Comparison of ENCODE assay signal across 29 cellular contexts in genomic region chr7:51148216-51148615, GRCh38.
"Had no signal": no experiment of that assay in that cellular context is flagged by ENCODE, and none has a peak within 500 bp of the region (broad histone marks: within the 10 kb centered on the region; RNA-seq: fewer than 3 reads in every experiment).

No MANE protein-coding gene starts in this region.

- H3K4me3 Mint-ChIP-seq: stimulated activated effector memory CD8-positive, alpha-beta T cell treated with anti-CD3 and anti-CD28 coated beads, Interleukin-12 subunit alpha, Interleukin-12 subunit beta, amount 100 ng/mL, for 72 hours; stimulated activated memory B cell treated with anti-CD40 and anti-IgM and Interleukin-4, amounts not matched to agents 10 μg/mL and 1 μg/mL and 100 μg/mL, for 72 hours; stimulated activated naive B cell treated with anti-CD40 and anti-IgM and Interleukin-4, amounts not matched to agents 10 μg/mL and 1 μg/mL and 100 μg/mL, for 72 hours; stimulated activated naive CD8-positive, alpha-beta T cell treated with anti-CD3 and anti-CD28 coated beads, Interleukin-15, amount 100 ng/mL, for 72 hours; stimulated activated naive CD8-positive, alpha-beta T cell treated with anti-CD3 and anti-CD28 coated beads, Interleukin-15, Interleukin-2, amounts not matched to agents 100 ng/mL and 50 ng/mL, for 24 hours; type B pancreatic cell had no signal

- H3K27me3 Mint-ChIP-seq: type B pancreatic cell had no signal

- FAIRE-seq: urothelium cell line had no signal

- H3K4me1 ChIP-seq: testis, thyroid gland, tibial artery, upper lobe of left lung, upper lobe of right lung, uterus, vagina had no signal

- H3K9me3 ChIP-seq: testis, thyroid gland, uterus, vagina had no signal

- H3K4me1 Mint-ChIP-seq: stimulated activated effector memory CD8-positive, alpha-beta T cell treated with anti-CD3 and anti-CD28 coated beads, Interleukin-12 subunit alpha, Interleukin-12 subunit beta, amount 100 ng/mL, for 72 hours; stimulated activated memory B cell treated with anti-CD40 and anti-IgM and Interleukin-4, amounts not matched to agents 10 μg/mL and 1 μg/mL and 100 μg/mL, for 72 hours; stimulated activated naive B cell treated with anti-CD40 and anti-IgM and Interleukin-4, amounts not matched to agents 10 μg/mL and 1 μg/mL and 100 μg/mL, for 72 hours; stimulated activated naive CD8-positive, alpha-beta T cell treated with anti-CD3 and anti-CD28 coated beads, Interleukin-15, amount 100 ng/mL, for 72 hours had no signal

- H3K36me3 Mint-ChIP-seq: stimulated activated effector memory CD8-positive, alpha-beta T cell treated with anti-CD3 and anti-CD28 coated beads, Interleukin-12 subunit alpha, Interleukin-12 subunit beta, amount 100 ng/mL, for 72 hours; stimulated activated memory B cell treated with anti-CD40 and anti-IgM and Interleukin-4, amounts not matched to agents 10 μg/mL and 1 μg/mL and 100 μg/mL, for 72 hours had no signal

- ATAC-seq: stimulated activated effector memory CD8-positive, alpha-beta T cell treated with anti-CD3 and anti-CD28 coated beads, Interleukin-12 subunit alpha, Interleukin-12 subunit beta, amount 100 ng/mL, for 72 hours; stimulated activated memory B cell treated with anti-CD40 and anti-IgM and Interleukin-4, amounts not matched to agents 10 μg/mL and 1 μg/mL and 100 μg/mL, for 72 hours; stimulated activated naive B cell treated with anti-CD40 and anti-IgM and Interleukin-4, amounts not matched to agents 10 μg/mL and 1 μg/mL and 100 μg/mL, for 72 hours; stimulated activated naive CD8-positive, alpha-beta T cell treated with anti-CD3 and anti-CD28 coated beads, Interleukin-15, amount 100 ng/mL, for 72 hours; stimulated activated naive CD8-positive, alpha-beta T cell treated with anti-CD3 and anti-CD28 coated beads, Interleukin-15, Interleukin-2, amounts not matched to agents 100 U/mL and 50 U/mL, for 24 hours; upper lobe of right lung had no signal

- H3K27ac ChIP-seq: stomach, suprapubic skin, testis, thoracic aorta, thyroid gland, tibial artery, tibial nerve, transverse colon, upper lobe of left lung, upper lobe of right lung, uterus, vagina had no signal

- H3K27me3 ChIP-seq: stomach, suprapubic skin, testis, thyroid gland, tibial nerve, transverse colon, upper lobe of left lung, upper lobe of right lung, uterus, vagina had no signal

- H3K4me3 ChIP-seq: stomach, suprapubic skin, testis, thoracic aorta, thyroid gland, tibial artery, tibial nerve, transverse colon, upper lobe of left lung, upper lobe of right lung, uterus, vagina had no signal

- DNase-seq: stimulated activated CD4-positive, alpha-beta T cell treated with anti-CD3 and anti-CD28 coated beads, Interleukin-2, amount 100 ng/mL, for 48 hours; stimulated activated CD4-positive, alpha-beta T cell treated with anti-CD3 and anti-CD28 coated beads, Interleukin-4, amount 100 ng/mL, for 1 hour; stimulated activated CD4-positive, alpha-beta T cell treated with anti-CD3 and anti-CD28 coated beads, Interleukin-4, amount 100 ng/mL, for 24 hours; stimulated activated CD4-positive, alpha-beta T cell treated with anti-CD3 and anti-CD28 coated beads, Interleukin-4, amount 100 ng/mL, for 4 hours; stimulated activated CD8-positive, alpha-beta memory T cell treated with anti-CD3 and anti-CD28 coated beads, Interleukin-4, amount 100 ng/mL, for 48 hours; stimulated activated naive B cell treated with anti-CD40 and anti-IgM and Interleukin-4, amounts not matched to agents 10 μg/mL and 1 μg/mL and 100 μg/mL, for 72 hours; stimulated activated naive CD4-positive, alpha-beta T cell; stimulated activated naive CD4-positive, alpha-beta T cell treated with Interleukin-2 at 50 U/mL for 16 hours; stimulated activated naive CD8-positive, alpha-beta T cell treated with anti-CD3 and anti-CD28 coated beads, Interleukin-15, amount 100 ng/mL, for 72 hours; stimulated activated naive CD8-positive, alpha-beta T cell treated with anti-CD3 and anti-CD28 coated beads, Interleukin-15, Interleukin-2, amounts not matched to agents 100 U/mL and 50 U/mL, for 24 hours; stomach; substantia nigra; testis; thyroid gland; tibial artery; transverse colon; trophoblast cell; upper lobe of right lung; uterus had no signal

- H3K36me3 ChIP-seq: suprapubic skin, thoracic aorta, thyroid gland, tibial artery, tibial nerve, transverse colon, upper lobe of left lung, upper lobe of right lung, uterus, vagina had no signal

- H3K27ac Mint-ChIP-seq: stimulated activated effector memory CD8-positive, alpha-beta T cell treated with anti-CD3 and anti-CD28 coated beads, Interleukin-12 subunit alpha, Interleukin-12 subunit beta, amount 100 ng/mL, for 72 hours; stimulated activated memory B cell treated with anti-CD40 and anti-IgM and Interleukin-4, amounts not matched to agents 10 μg/mL and 1 μg/mL and 100 μg/mL, for 72 hours; stimulated activated naive B cell treated with anti-CD40 and anti-IgM and Interleukin-4, amounts not matched to agents 10 μg/mL and 1 μg/mL and 100 μg/mL, for 72 hours; stimulated activated naive CD8-positive, alpha-beta T cell treated with anti-CD3 and anti-CD28 coated beads, Interleukin-15, amount 100 ng/mL, for 72 hours; stimulated activated naive CD8-positive, alpha-beta T cell treated with anti-CD3 and anti-CD28 coated beads, Interleukin-15, Interleukin-2, amounts not matched to agents 100 ng/mL and 50 ng/mL, for 24 hours; type B pancreatic cell had no signal
